In genomic region chr3:12810963-12811362, GRCh38 we compare ENCODE assay signal across 11 cellular contexts. TPM values are rescaled to one million over a fixed set of nuclear protein-coding genes. Genes with fewer than 3 reads are reported as not detected.
A peak's percentile ranks its signal among the peaks of the same experiment; 100 is the strongest.
DNase-seq lines count a peak whose midpoint lies in the region; ATAC-seq and TF ChIP-seq lines count a peak whose summit lies in the region.
"Had no signal": no experiment of that assay in that cellular context is flagged by ENCODE, and none has a peak within 500 bp of the region (broad histone marks: within the 10 kb centered on the region; RNA-seq: fewer than 3 reads in every experiment).

No MANE protein-coding gene starts in this region.

- H3K27me3 ChIP-seq in stomach = no peaks in the 10 kb centered on the region

- peaks cover 4% of the 10 kb centered on the region for H3K4me1 Mint-ChIP-seq in activated naive CD4-positive, alpha-beta T cell treated with anti-CD3 and anti-CD28 coated beads for 36 hours (ENCODE audit: low read depth)
- H3K4me1 Mint-ChIP-seq in glutamatergic neuron (ENCODE audit: low read depth, unreplicated experiment) = peaks cover 3% of the 10 kb centered on the region

- H3K27ac Mint-ChIP-seq in activated naive CD4-positive, alpha-beta T cell treated with anti-CD3 and anti-CD28 coated beads for 36 hours = no peak overlapping the region
- H3K27ac Mint-ChIP-seq in glutamatergic neuron (ENCODE audit: unreplicated experiment) = peak overlapping the region; percentile 83
- H3K27ac Mint-ChIP-seq: T-helper 1 cell treated with Interleukin-12 subunit alpha and Interleukin-12 subunit beta and Interleukin-4 antibody, amounts not matched to agents 30 μg/mL and 1 μg/mL, for 36 hours had no signal

- peaks cover 2 to 49% (median 28%) of the 10 kb centered on the region in 4 donors for H3K36me3 ChIP-seq in stomach
- H3K36me3 ChIP-seq: neutrophil had no signal

- no peaks in the 10 kb centered on the region for H3K9me3 ChIP-seq in stomach
- H3K9me3 ChIP-seq: neutrophil had no signal

- H3K36me3 Mint-ChIP-seq in activated naive CD4-positive, alpha-beta T cell treated with anti-CD3 and anti-CD28 coated beads for 36 hours (ENCODE audit: low read depth) = peaks cover 1% of the 10 kb centered on the region
- H3K36me3 Mint-ChIP-seq in glutamatergic neuron (ENCODE audit: unreplicated experiment) = no peaks in the 10 kb centered on the region
- H3K36me3 Mint-ChIP-seq: IgD-negative memory B cell had no signal

- H3K4me3 ChIP-seq in stomach = no peak overlapping the region

- POLR2A ChIA-PET in RWPE1 (lab: Yijun Ruan, JAX; ENCODE audit: low non-redundant PET) = no interaction called here
- POLR2A ChIA-PET in HEK293T (lab: Yijun Ruan, JAX) = no interaction called here

- CTCF ChIA-PET in activated naive CD4-positive, alpha-beta T cell treated with anti-CD3 and anti-CD28 coated beads for 36 hours (lab: Charles Lee) = interaction anchor here (0.7 to 4.1 kb wide), 19 partner anchors 8 to 199 kb away, joined by 3 to 30 read pairs (median 4); partner anchors contain the start of gene RPL32
- CTCF ChIA-PET in RWPE1 (lab: Yijun Ruan, JAX) = no interaction called here
- CTCF ChIA-PET in HEK293T (lab: Yijun Ruan, JAX) = no interaction called here

- H3K27ac ChIP-seq in RWPE1 (peak overlapping the region; percentile 71), stomach (peak overlapping the region in 4 of 5 donors; percentile 67 to 85 (median 80))
- H3K27ac ChIP-seq: neutrophil had no signal

- TF ChIP-seq CTCF in RWPE1 (conservative IDR thresholded peaks at IDR 0.05; ENCODE audit: low read depth) = no peak
- TF ChIP-seq CTCF in glutamatergic neuron (IDR thresholded peaks at IDR 0.05; ENCODE audit: partially characterized antibody, unreplicated experiment) = no peak
- TF ChIP-seq CTCF in stomach (IDR thresholded peaks at IDR 0.05) = no peak

- H3K4me1 ChIP-seq in stomach = peaks cover 6 to 19% (median 15%) of the 10 kb centered on the region in 4 donors

- TF ChIP-seq EP300 in stomach (IDR thresholded peaks at IDR 0.05) = no peak

- no peak for DNase-seq in activated naive CD4-positive, alpha-beta T cell treated with anti-CD3 and anti-CD28 coated beads for 36 hours
- DNase-seq in activated naive CD4-positive, alpha-beta T cell treated with anti-CD3 and anti-CD28 coated beads, Interleukin-2, amount 50 U/mL, for 16 hours = no peak
- DNase-seq in RWPE1 (ENCODE audit: low spot score) = no peak
- no peak for DNase-seq in glutamatergic neuron
- no peak for DNase-seq in stomach
- DNase-seq in GM03348 (ENCODE audit: low spot score) = no peak
- no peak for DNase-seq in HEK293T (ENCODE audit: extremely low spot score)

- no peak for ATAC-seq in HG02798 (IDR thresholded peaks at IDR 0.05; ENCODE audit: poor library complexity, unreplicated experiment)

- no peaks in the 10 kb centered on the region for H3K9me3 Mint-ChIP-seq in activated naive CD4-positive, alpha-beta T cell treated with anti-CD3 and anti-CD28 coated beads for 36 hours
- peaks cover 6% of the 10 kb centered on the region for H3K9me3 Mint-ChIP-seq in glutamatergic neuron (ENCODE audit: unreplicated experiment)
- H3K9me3 Mint-ChIP-seq: IgD-negative memory B cell; T-helper 1 cell treated with Interleukin-12 subunit alpha and Interleukin-12 subunit beta and Interleukin-4 antibody, amounts not matched to agents 30 μg/mL and 1 μg/mL, for 36 hours had no signal

- intact Hi-C loops in activated naive CD4-positive, alpha-beta T cell treated with anti-CD3 and anti-CD28 coated beads for 36 hours (cut with micrococcal nuclease) = loop anchor here (1.0 kb wide), 2 partner anchors 30 to 105 kb away; partner anchors contain the start of gene RPL32
- intact Hi-C loops in stomach (cut with DNase I; ENCODE audit: low total_unique reads) = no loop called here

- TF ChIP-seq POLR2A in stomach (IDR thresholded peaks at IDR 0.05) = no peak

- WGBS in stomach, 5 donors = 40 to 76% (median 73%) methylated on average over 2 to 5 of the region's 5 CpGs

- H3K27me3 Mint-ChIP-seq in activated naive CD4-positive, alpha-beta T cell treated with anti-CD3 and anti-CD28 coated beads for 36 hours (ENCODE audit: low read depth) = no peaks in the 10 kb centered on the region
- H3K27me3 Mint-ChIP-seq in glutamatergic neuron (ENCODE audit: unreplicated experiment) = peaks cover 6% of the 10 kb centered on the region
- H3K27me3 Mint-ChIP-seq: IgD-negative memory B cell had no signal

- peak overlapping the region; percentile 47 for H3K4me3 Mint-ChIP-seq in activated naive CD4-positive, alpha-beta T cell treated with anti-CD3 and anti-CD28 coated beads for 36 hours
- peak overlapping the region; percentile 74 for H3K4me3 Mint-ChIP-seq in glutamatergic neuron (ENCODE audit: unreplicated experiment)

TF ChIP-seq in HEK293T, 16 proteins besides CTCF, POLR2A, EP300 and RAD21:
- TF ChIP-seq NFRKB (IDR thresholded peaks at IDR 0.05) = no peak
- TF ChIP-seq ELF4 (IDR thresholded peaks at IDR 0.05) = no peak
- TF ChIP-seq L3MBTL2 (conservative IDR thresholded peaks at IDR 0.05) = no peak

RNA-seq across cellular contexts. Expression of gene CAND2, which starts 14.5 kb away (rescaled TPM):
- 1 to 10 TPM; 2.5 to 2.7 TPM for total RNA-seq in activated naive CD4-positive, alpha-beta T cell treated with anti-CD3 and anti-CD28 coated beads for 36 hours
- 8.8 TPM for total RNA-seq in glutamatergic neuron (ENCODE audit: unreplicated experiment)
- total RNA-seq in stomach = 1 to 10 TPM in 4 of 5 donors, under 1 TPM in 1; under 0.01 to 5.3 (median 4.0) TPM
- polyA plus RNA-seq in stomach = 1 to 10 TPM; 1.1 to 2.0 (median 1.2) TPM

RNA-seq across cellular contexts. Expression of gene RPL32, which starts 30.4 kb away (rescaled TPM):
- 1,000 to 10,000 TPM; 3,385 to 3,704 TPM for total RNA-seq in activated naive CD4-positive, alpha-beta T cell treated with anti-CD3 and anti-CD28 coated beads for 36 hours
- total RNA-seq in glutamatergic neuron (ENCODE audit: unreplicated experiment) = 966 TPM
- 1,000 to 10,000 TPM in 3 of 5 donors, 100 to 1,000 TPM in 1, 10 to 100 TPM in 1; 71.5 to 2,292 (median 1,389) TPM for total RNA-seq in stomach
- polyA plus RNA-seq in stomach = 1,000 to 10,000 TPM; 2,312 to 3,985 (median 3,806) TPM

RNA-seq across cellular contexts. Expression of gene TMEM40, which starts 51.9 kb away (rescaled TPM):
- total RNA-seq in activated naive CD4-positive, alpha-beta T cell treated with anti-CD3 and anti-CD28 coated beads for 36 hours = not detected
- not detected for total RNA-seq in glutamatergic neuron (ENCODE audit: unreplicated experiment)
- not detected for total RNA-seq in stomach
- 100 to 1,000 TPM in 1 of 3 donors, not detected in 2; 141 TPM for polyA plus RNA-seq in stomach
